ENCODE assay signal across 10 cellular contexts in the genomic region with DNA sequence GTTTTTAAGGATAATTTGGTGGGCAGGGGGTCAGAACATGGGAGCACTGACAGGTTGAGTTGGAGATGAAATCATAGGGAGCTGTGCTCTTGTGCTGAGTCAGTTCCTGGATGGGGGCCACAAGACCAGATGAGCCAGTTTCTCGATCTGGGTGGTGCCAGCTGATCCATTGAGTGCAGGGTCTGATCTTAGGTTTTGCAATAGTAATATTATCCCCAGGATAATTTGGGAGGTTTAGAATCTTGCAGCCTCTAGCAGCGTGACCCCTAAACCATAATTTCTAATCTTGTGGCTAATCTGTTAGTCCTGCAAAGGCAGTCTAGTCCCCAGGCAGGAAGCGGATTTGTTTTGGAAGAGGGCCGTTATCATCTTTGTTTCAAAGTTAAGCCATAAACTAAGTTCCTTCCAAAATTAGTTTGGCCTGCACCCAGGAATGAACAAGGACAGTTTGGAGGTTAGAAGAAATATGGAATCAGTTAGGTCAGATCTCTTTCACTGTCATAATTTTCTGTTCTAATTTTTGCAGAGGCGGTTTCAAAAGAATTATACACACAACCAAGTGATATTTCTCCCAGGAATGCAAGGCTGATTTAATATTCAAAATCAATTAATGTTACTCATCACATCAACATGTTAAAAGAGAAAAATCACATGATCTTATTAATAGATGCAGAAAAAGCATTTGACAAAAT. TPM values are rescaled to one million over a fixed set of nuclear protein-coding genes. Genes with fewer than 3 reads are reported as not detected.
DNase-seq lines count a peak whose midpoint lies in the region; ATAC-seq and TF ChIP-seq lines count a peak whose summit lies in the region.
"Had no signal": no experiment of that assay in that cellular context is flagged by ENCODE, and none has a peak within 500 bp of the region (broad histone marks: within the 10 kb centered on the region; RNA-seq: fewer than 3 reads in every experiment).

No MANE protein-coding gene starts in this region.

- TF ChIP-seq CTCF in Calu3 (IDR thresholded peaks at IDR 0.05; ENCODE audit: unreplicated experiment) = no peak
- TF ChIP-seq CTCF in NB4 (IDR thresholded peaks at IDR 0.05; ENCODE audit: low read depth, low read length) = no peak
- TF ChIP-seq CTCF in GM13976 (IDR thresholded peaks at IDR 0.05; ENCODE audit: borderline replicate concordance, control extremely low read depth, extremely low read depth, insufficient read depth, missing control alignments) = no peak

- in situ Hi-C loops in GM13976 (cut with MboI; ENCODE audit: low sequenced_read_pairs, unreplicated experiment) = no loop called here

- H3K27ac Mint-ChIP-seq in Calu3 (ENCODE audit: unreplicated experiment) = no peak overlapping the region
- H3K27ac Mint-ChIP-seq: activated naive CD4-positive, alpha-beta T cell treated with anti-CD3 and anti-CD28 coated beads, Interleukin-2, amount 10 ng/mL, durations not matched to agents 7 days and 5 days; IgD-negative memory B cell had no signal

- no TSS peak for BruUV-seq in Calu3 (replicated peaks; lab: Mats Ljungman, UMichigan)

- DNase-seq in Calu3 = peak; percentile 74
- peak; percentile 70 for DNase-seq in NB4 (ENCODE audit: low read depth)
- DNase-seq in dermis blood vessel endothelial cell = peak; percentile 13
- DNase-seq in mesenteric fat pad (ENCODE audit: low spot score) = peak; percentile 45
- no peak for DNase-seq in GM13976 (ENCODE audit: low spot score)
- no peak for DNase-seq in NCI-H2107 (lab: John Stamatoyannopoulos, UW)
- no peak for DNase-seq in central memory CD4-positive, alpha-beta T cell
- DNase-seq: activated naive CD4-positive, alpha-beta T cell treated with anti-CD3 and anti-CD28 coated beads, Interleukin-2, amount 10 ng/mL, durations not matched to agents 7 days and 5 days had no signal

- no peak for TF ChIP-seq POLR2A in NB4 (IDR thresholded peaks at IDR 0.05; ENCODE audit: extremely low read depth, insufficient read length)

- H3K4me1 Mint-ChIP-seq in Calu3 (ENCODE audit: low read depth, unreplicated experiment) = peaks cover 30% of the 10 kb centered on the region

- no peak for ATAC-seq in GM21360 (IDR thresholded peaks at IDR 0.05; ENCODE audit: unreplicated experiment)

- H3K4me3 Mint-ChIP-seq in Calu3 (ENCODE audit: low read depth, unreplicated experiment) = no peak overlapping the region
- H3K4me3 Mint-ChIP-seq: activated naive CD4-positive, alpha-beta T cell treated with anti-CD3 and anti-CD28 coated beads, Interleukin-2, amount 10 ng/mL, durations not matched to agents 7 days and 5 days had no signal

- CTCF ChIA-PET in Calu3 (lab: Charles Lee) = interaction anchor here (0.7 kb wide), 1 partner anchor 289 kb away, joined by 3 read pairs; no protein-coding TSS in a partner anchor

- no peaks in the 10 kb centered on the region for H3K36me3 Mint-ChIP-seq in Calu3 (ENCODE audit: insufficient read depth, unreplicated experiment)
- H3K36me3 Mint-ChIP-seq: activated naive CD4-positive, alpha-beta T cell treated with anti-CD3 and anti-CD28 coated beads, Interleukin-2, amount 10 ng/mL, durations not matched to agents 7 days and 5 days had no signal

- intact Hi-C loops in Calu3 (cut with micrococcal nuclease; ENCODE audit: unreplicated experiment) = no loop called here

- H3K9me3 Mint-ChIP-seq in Calu3 (ENCODE audit: low read depth, unreplicated experiment) = no peaks in the 10 kb centered on the region
- H3K9me3 Mint-ChIP-seq: activated naive CD4-positive, alpha-beta T cell treated with anti-CD3 and anti-CD28 coated beads, Interleukin-2, amount 10 ng/mL, durations not matched to agents 7 days and 5 days; IgD-negative memory B cell had no signal

- no peak overlapping the region for H3K4me3 ChIP-seq in NB4 (ENCODE audit: low read depth, low read length)

- H3K27me3 Mint-ChIP-seq in Calu3 (ENCODE audit: unreplicated experiment) = no peaks in the 10 kb centered on the region

RNA-seq across cellular contexts. Expression of a gene that starts 23.0 kb away (rescaled TPM):
- total RNA-seq in Calu3 (2022) = 185 and 222 TPM in 2 replicates
- 82.2 and 121 TPM in 2 replicates for total RNA-seq in dermis blood vessel endothelial cell
- 268 TPM for total RNA-seq in mesenteric fat pad

RNA-seq across cellular contexts. Expression of a gene that starts 23.1 kb away (rescaled TPM):
- total RNA-seq in Calu3 (2022) = 5.5 and 7.1 TPM in 2 replicates
- total RNA-seq in dermis blood vessel endothelial cell = 12.6 and 14.6 TPM in 2 replicates
- 12.5 TPM for total RNA-seq in mesenteric fat pad

RNA-seq across cellular contexts. Expression of a gene that starts 41.9 kb away (rescaled TPM):
- 0.61 and 0.76 TPM in 2 replicates for total RNA-seq in Calu3 (2022)
- total RNA-seq in dermis blood vessel endothelial cell = 0.05 and 0.51 TPM in 2 replicates
- 56.4 TPM for total RNA-seq in mesenteric fat pad

Comparison
In these comparisons a context has a peak if more than half of its experiments do, and no peak if none do; other contexts are left out.
1. DNase-seq: peak in Calu3 (single experiment), NB4 (single experiment), dermis blood vessel endothelial cell (single experiment) and mesenteric fat pad (single experiment); none in GM13976 (single experiment), NCI-H2107 (single experiment) and central memory CD4-positive, alpha-beta T cell (single experiment).
2. RNA of a gene that starts 41.9 kb away (total RNA-seq): 56.4 TPM in mesenteric fat pad (single experiment); 0.61 to 0.76 TPM in Calu3 and 0.05 to 0.51 TPM in dermis blood vessel endothelial cell; every median in the first group is over 10 times any median in the second.